Comparison of ENCODE assay signal across 1 cellular context in the genomic region with DNA sequence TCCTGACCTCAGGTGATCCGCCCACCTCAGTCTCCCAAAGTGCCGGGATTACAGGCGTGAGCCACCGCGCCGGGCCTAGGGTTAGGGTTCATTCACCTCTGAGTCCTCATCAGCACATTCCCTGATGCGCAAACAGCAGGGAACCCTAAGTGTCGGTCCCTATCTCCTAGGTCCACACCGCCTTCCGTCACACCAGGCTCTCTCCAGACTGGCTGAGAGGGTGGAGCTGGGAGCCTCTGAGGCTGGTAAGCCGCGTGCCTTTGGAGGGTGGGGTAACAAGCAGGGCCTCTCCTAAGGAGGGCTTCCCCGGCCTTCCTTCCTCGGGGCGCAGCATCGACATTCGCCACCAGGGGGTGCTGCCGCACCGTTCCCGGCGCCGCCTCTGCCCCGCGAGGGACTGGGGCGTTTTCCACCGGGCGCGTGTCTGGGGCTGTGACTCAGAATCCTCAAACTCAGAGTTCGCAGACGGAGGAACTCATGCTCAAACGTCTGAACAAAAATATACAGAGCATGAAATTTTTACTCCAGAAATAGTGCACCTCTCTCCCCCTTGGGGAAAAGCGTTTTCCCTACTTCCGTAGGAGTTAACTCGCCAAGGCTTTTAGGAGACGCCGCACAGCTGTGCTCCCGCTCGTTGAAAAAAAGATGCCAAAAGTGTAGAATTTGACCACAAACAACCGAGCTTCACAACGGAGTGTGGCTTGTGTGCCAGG.
TF ChIP-seq lines count a peak whose summit lies in the region.

No MANE protein-coding gene starts in this region.

TF ChIP-seq in WTC11, 78 proteins besides CTCF, POLR2A, EP300 and RAD21 (continued from another document):
- TF ChIP-seq, protein P1, sequence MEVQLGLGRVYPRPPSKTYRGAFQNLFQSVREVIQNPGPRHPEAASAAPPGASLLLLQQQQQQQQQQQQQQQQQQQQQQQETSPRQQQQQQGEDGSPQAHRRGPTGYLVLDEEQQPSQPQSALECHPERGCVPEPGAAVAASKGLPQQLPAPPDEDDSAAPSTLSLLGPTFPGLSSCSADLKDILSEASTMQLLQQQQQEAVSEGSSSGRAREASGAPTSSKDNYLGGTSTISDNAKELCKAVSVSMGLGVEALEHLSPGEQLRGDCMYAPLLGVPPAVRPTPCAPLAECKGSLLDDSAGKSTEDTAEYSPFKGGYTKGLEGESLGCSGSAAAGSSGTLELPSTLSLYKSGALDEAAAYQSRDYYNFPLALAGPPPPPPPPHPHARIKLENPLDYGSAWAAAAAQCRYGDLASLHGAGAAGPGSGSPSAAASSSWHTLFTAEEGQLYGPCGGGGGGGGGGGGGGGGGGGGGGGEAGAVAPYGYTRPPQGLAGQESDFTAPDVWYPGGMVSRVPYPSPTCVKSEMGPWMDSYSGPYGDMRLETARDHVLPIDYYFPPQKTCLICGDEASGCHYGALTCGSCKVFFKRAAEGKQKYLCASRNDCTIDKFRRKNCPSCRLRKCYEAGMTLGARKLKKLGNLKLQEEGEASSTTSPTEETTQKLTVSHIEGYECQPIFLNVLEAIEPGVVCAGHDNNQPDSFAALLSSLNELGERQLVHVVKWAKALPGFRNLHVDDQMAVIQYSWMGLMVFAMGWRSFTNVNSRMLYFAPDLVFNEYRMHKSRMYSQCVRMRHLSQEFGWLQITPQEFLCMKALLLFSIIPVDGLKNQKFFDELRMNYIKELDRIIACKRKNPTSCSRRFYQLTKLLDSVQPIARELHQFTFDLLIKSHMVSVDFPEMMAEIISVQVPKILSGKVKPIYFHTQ (CRISPR knock-in tag; IDR thresholded peaks at IDR 0.05), result no peak
- TF ChIP-seq FOXP1 (CRISPR knock-in tag; IDR thresholded peaks at IDR 0.05; ENCODE audit: borderline replicate concordance) (peak; percentile 61; the same call in 1 of the 2 replicates), FOXK1 (CRISPR knock-in tag; IDR thresholded peaks at IDR 0.05) (peak; percentile 58), NFATC4 (CRISPR knock-in tag; IDR thresholded peaks at IDR 0.05) (no peak), SP1 (CRISPR knock-in tag; conservative IDR thresholded peaks at IDR 0.05) (peak; percentile 38; the same call in 1 of the 2 replicates)
- TF ChIP-seq, protein P2, sequence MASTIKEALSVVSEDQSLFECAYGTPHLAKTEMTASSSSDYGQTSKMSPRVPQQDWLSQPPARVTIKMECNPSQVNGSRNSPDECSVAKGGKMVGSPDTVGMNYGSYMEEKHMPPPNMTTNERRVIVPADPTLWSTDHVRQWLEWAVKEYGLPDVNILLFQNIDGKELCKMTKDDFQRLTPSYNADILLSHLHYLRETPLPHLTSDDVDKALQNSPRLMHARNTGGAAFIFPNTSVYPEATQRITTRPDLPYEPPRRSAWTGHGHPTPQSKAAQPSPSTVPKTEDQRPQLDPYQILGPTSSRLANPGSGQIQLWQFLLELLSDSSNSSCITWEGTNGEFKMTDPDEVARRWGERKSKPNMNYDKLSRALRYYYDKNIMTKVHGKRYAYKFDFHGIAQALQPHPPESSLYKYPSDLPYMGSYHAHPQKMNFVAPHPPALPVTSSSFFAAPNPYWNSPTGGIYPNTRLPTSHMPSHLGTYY (CRISPR knock-in tag; IDR thresholded peaks at IDR 0.05), result no peak
TF ChIP-seq in WTC11: peak in this region for 8.
